9 cellular contexts compared by ENCODE assay signal in the genomic region with DNA sequence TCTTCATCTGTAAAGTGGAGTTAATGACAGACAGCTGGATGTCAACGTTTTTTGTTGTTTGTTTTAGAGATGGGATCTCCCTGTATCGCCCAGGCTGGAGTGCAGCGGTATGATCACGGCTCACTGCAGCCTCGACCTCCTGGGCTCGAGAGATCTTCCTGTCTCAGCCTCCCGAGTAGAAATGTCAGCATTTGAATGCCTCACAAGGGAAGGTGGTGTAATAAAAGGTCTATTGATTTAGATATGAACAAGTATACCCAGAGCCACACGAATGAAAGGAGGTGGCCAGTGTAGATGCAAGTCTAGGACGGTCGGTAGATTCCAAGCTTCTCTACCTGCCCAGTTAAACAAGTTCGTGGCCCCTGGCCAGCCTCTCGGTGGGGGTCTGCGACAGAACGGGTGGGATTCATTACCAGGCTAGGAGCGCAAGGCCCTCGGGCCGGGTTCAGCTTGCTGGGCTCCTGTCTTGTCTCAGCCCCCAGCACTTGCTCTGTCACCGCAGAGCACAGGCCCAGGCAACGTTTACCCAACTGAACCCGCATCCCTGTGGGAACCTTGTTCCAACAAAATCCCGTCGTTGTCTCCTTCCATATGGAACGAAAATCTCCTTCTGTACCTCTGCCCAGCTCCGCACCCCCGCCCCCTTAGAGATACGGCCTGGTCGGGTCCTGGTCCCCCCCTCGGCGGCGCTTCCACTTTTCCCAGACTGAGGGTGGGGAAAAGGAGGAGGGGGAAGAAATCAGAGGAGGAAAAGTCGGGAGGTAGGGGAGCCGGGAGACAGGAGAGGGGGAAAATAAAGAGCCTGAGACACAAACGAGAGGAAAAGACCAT. TPM values are rescaled to one million over a fixed set of nuclear protein-coding genes. Genes with fewer than 3 reads are reported as not detected.
DNase-seq lines count a peak whose midpoint lies in the region; ATAC-seq and TF ChIP-seq lines count a peak whose summit lies in the region.
"Had no signal": no experiment of that assay in that cellular context is flagged by ENCODE, and none has a peak within 500 bp of the region (broad histone marks: within the 10 kb centered on the region; RNA-seq: fewer than 3 reads in every experiment).

No MANE protein-coding gene starts in this region.

- H3K9ac ChIP-seq in mesendoderm (ENCODE audit: low read length): peak overlapping the region; percentile 55

- peak overlapping the region; percentile 43 for H3K4me2 ChIP-seq in mesendoderm (ENCODE audit: low read length)

- H3K18ac ChIP-seq in mesendoderm (ENCODE audit: low read length): peak overlapping the region; percentile 84

- no peak overlapping the region for H2BK15ac ChIP-seq in mesendoderm (replicated peaks; ENCODE audit: low read depth)

- peak overlapping the region; percentile 45 for H3K56ac ChIP-seq in mesendoderm (ENCODE audit: low read length)

- no peak overlapping the region for H3K4ac ChIP-seq in mesendoderm (ENCODE audit: low read depth, low read length)

- no peak for TF ChIP-seq POLR2A in heart left ventricle (IDR thresholded peaks at IDR 0.05)

- H3K9me3 ChIP-seq in heart left ventricle: no peaks in the 10 kb centered on the region
- no peaks in the 10 kb centered on the region for H3K9me3 ChIP-seq in ascending aorta

- H4K8ac ChIP-seq in mesendoderm (ENCODE audit: low read depth, low read length): no peak overlapping the region

- TF ChIP-seq CTCF in heart left ventricle (IDR thresholded peaks at IDR 0.05) (no peak), ascending aorta (IDR thresholded peaks at IDR 0.05) (no peak)

- H3K23ac ChIP-seq in mesendoderm (ENCODE audit: low read length): no peak overlapping the region

- H3K4me1 ChIP-seq in heart left ventricle: peaks cover 16 to 52% (median 42%) of the 10 kb centered on the region in 12 donors
- H3K4me1 ChIP-seq in ascending aorta: peaks cover 10 to 38% of the 10 kb centered on the region in 2 donors
- peaks cover 12% of the 10 kb centered on the region for H3K4me1 ChIP-seq in mesendoderm (ENCODE audit: control insufficient read depth, low read depth, low read length)
- peaks cover 4% of the 10 kb centered on the region for H3K4me1 ChIP-seq in urinary bladder (ENCODE audit: insufficient read depth)

- H3K27me3 ChIP-seq in heart left ventricle (peaks cover 78 to 100% (median 96%) of the 10 kb centered on the region in 9 donors), ascending aorta (peaks cover 45% of the 10 kb centered on the region), mesendoderm (ENCODE audit: insufficient read depth, low read length, poor library complexity) (peaks cover 41% of the 10 kb centered on the region)

- WGBS in heart left ventricle, 4 donors: 4 to 5% (median 4%) methylated on average over 32 to 33 of the region's 33 CpGs
- WGBS in mesendoderm (ENCODE audit: extremely low coverage, insufficient coverage, low lambda C conversion rate): no CpG with 5 or more reads among the region's 33 CpGs
- 4% methylated on average over 33 of the region's 33 CpGs for WGBS in urinary bladder

- H3K4me3 ChIP-seq in heart left ventricle (peak overlapping the region; percentile 1 to 50 (median 40)), ascending aorta (peak overlapping the region; percentile 54 to 60), mesendoderm (ENCODE audit: low read length) (peak overlapping the region; percentile 5), urinary bladder (ENCODE audit: low read depth, low read length) (peak overlapping the region; percentile 31)

- intact Hi-C loops in heart left ventricle (cut with DNase I): no loop called here
- intact Hi-C loops in left ventricle myocardium superior (cut with micrococcal nuclease): no loop called here
- intact Hi-C loops in ascending aorta (cut with DNase I): no loop called here

- no peak overlapping the region for H3K27ac ChIP-seq in heart left ventricle
- no peak overlapping the region for H3K27ac ChIP-seq in ascending aorta
- H3K27ac ChIP-seq in mesendoderm (ENCODE audit: low read depth, low read length): peak overlapping the region; percentile 33
- H3K27ac ChIP-seq in urinary bladder (ENCODE audit: low read depth): no peak overlapping the region

- DNase-seq in heart left ventricle (no peak), left ventricle myocardium superior (no peak), ascending aorta (ENCODE audit: low spot score in 2 of 2) (no peak), mesendoderm (peak; percentile 30), NCI-H446 treated with DMSO at 0.1 percent for 48 hours (lab: John Stamatoyannopoulos, UW) (no peak), hepatic stellate cell (ENCODE audit: low spot score) (no peak)
- DNase-seq in stimulated activated CD4-positive, alpha-beta T cell treated with anti-CD3 and anti-CD28 coated beads, Interleukin-4, amount 100 ng/mL, for 1 hour: no peak
- DNase-seq: C1 segment of cervical spinal cord had no signal

- ATAC-seq in heart left ventricle: no peak
- no peak for ATAC-seq in left ventricle myocardium superior

- H3K79me1 ChIP-seq in mesendoderm (ENCODE audit: low read length): no peaks in the 10 kb centered on the region

- H3K79me2 ChIP-seq in mesendoderm (ENCODE audit: control insufficient read depth, insufficient read depth, low read length): no peaks in the 10 kb centered on the region

- no peak overlapping the region for H2BK120ac ChIP-seq in mesendoderm (ENCODE audit: low read depth, low read length)

- no peak overlapping the region for H2AK5ac ChIP-seq in mesendoderm (ENCODE audit: low read length)

- H3K36me3 ChIP-seq in heart left ventricle (no peaks in the 10 kb centered on the region), ascending aorta (no peaks in the 10 kb centered on the region), mesendoderm (ENCODE audit: control insufficient read depth, insufficient read depth, low read length) (no peaks in the 10 kb centered on the region), urinary bladder (ENCODE audit: insufficient read depth) (no peaks in the 10 kb centered on the region)

- no peak overlapping the region for H4K5ac ChIP-seq in mesendoderm (ENCODE audit: low read length)

- H2BK5ac ChIP-seq in mesendoderm (ENCODE audit: low read length): no peak overlapping the region

RNA-seq across cellular contexts. Expression of gene EMX1, which starts 2.0 kb away (rescaled TPM):
- total RNA-seq in heart left ventricle (not detected), left ventricle myocardium superior (not detected), ascending aorta (not detected), urinary bladder (not detected)
- polyA plus RNA-seq in heart left ventricle (not detected), urinary bladder (not detected)
- polyA plus RNA-seq in mesendoderm (2013, experiment 1 of 2): 0.15 TPM
- polyA plus RNA-seq in mesendoderm (2013, experiment 2 of 2): 0.35 TPM

RNA-seq across cellular contexts. Expression of gene SPR, which starts 28.1 kb away (rescaled TPM):
- total RNA-seq in heart left ventricle (10 to 100 TPM; 33.1 to 64.7 (median 39.4) TPM), left ventricle myocardium superior (55.8 TPM), ascending aorta (68.3 TPM), urinary bladder (5.5 TPM)
- polyA plus RNA-seq in heart left ventricle (10 to 100 TPM; 24.3 to 51.6 TPM), urinary bladder (28.2 TPM)
- polyA plus RNA-seq in mesendoderm (2013, experiment 1 of 2): 2.6 TPM
- polyA plus RNA-seq in mesendoderm (2013, experiment 2 of 2): 2.6 TPM

Comparison
In these comparisons a context has a peak if more than half of its experiments do, and no peak if none do; other contexts are left out.
1. H3K4me3 ChIP-seq: peak in every context shown above with its lines; median percentile 57 in ascending aorta; 40 in heart left ventricle; 31 in urinary bladder; 5 in mesendoderm.